Comparison of ENCODE assay signal across 12 cellular contexts in genomic region chr4:98284640-98285046, GRCh38. TPM values are rescaled to one million over a fixed set of nuclear protein-coding genes. Genes with fewer than 3 reads are reported as not detected.
A peak's percentile ranks its signal among the peaks of the same experiment; 100 is the strongest.
DNase-seq lines count a peak whose midpoint lies in the region; ATAC-seq, FAIRE-seq and TF ChIP-seq lines count a peak whose summit lies in the region.
"Had no signal": no experiment of that assay in that cellular context is flagged by ENCODE, and none has a peak within 500 bp of the region (broad histone marks: within the 10 kb centered on the region; RNA-seq: fewer than 3 reads in every experiment).

No MANE protein-coding gene starts in this region.

- H3K9me2 ChIP-seq in GM23338 (ENCODE audit: insufficient read depth) = no peaks in the 10 kb centered on the region

- H3K79me1 ChIP-seq in mesendoderm (ENCODE audit: low read length) = peaks cover 2% of the 10 kb centered on the region

- POLR2A ChIA-PET in K562 (lab: Yijun Ruan, JAX) = interaction anchor here (1.1 kb wide), 1 partner anchor 11 kb away, joined by 3 read pairs; no protein-coding TSS in a partner anchor

- no TSS peak for BruUV-seq in K562 (replicated peaks; lab: Mats Ljungman, UMichigan)

- H2AFZ ChIP-seq in GM23338 = no peak overlapping the region
- no peak overlapping the region for H2AFZ ChIP-seq in K562 (ENCODE audit: low read depth, low read length)

- H3K27ac Mint-ChIP-seq in GM23338 = peak overlapping the region; percentile 88

- no peaks in the 10 kb centered on the region for H3K27me3 Mint-ChIP-seq in GM23338 (ENCODE audit: insufficient read depth, low read depth, poor library complexity)
- H3K27me3 Mint-ChIP-seq: central memory CD8-positive, alpha-beta T cell had no signal

- intact Hi-C loops in K562 (cut with micrococcal nuclease) = no loop called here

- no peak overlapping the region for H3K4me3 ChIP-seq in GM23338
- peak overlapping the region; percentile 43 for H3K4me3 ChIP-seq in Jurkat, Clone E6-1 (ENCODE audit: low read length)
- no peak overlapping the region for H3K4me3 ChIP-seq in K562
- no peak overlapping the region for H3K4me3 ChIP-seq in mesendoderm (ENCODE audit: low read length)
- no peak overlapping the region for H3K4me3 ChIP-seq in tibial nerve
- H3K4me3 ChIP-seq: gastroesophageal sphincter had no signal

- H3K4ac ChIP-seq in mesendoderm (ENCODE audit: low read depth, low read length) = no peak overlapping the region

- peaks cover 23% of the 10 kb centered on the region; the same call in 2 of the 3 replicates for H3K4me1 Mint-ChIP-seq in GM23338

- 78% methylated on average over 3 of the region's 3 CpGs for WGBS in K562 (ENCODE audit: insufficient coverage, low coverage, missing lambda C conversion rate)
- WGBS in mesendoderm (ENCODE audit: extremely low coverage, insufficient coverage, low lambda C conversion rate) = no CpG with 5 or more reads among the region's 3 CpGs
- WGBS in tibial nerve, 2 donors = 63 to 76% methylated on average over 3 of the region's 3 CpGs

- no peaks in the 10 kb centered on the region for H3F3A ChIP-seq in GM23338 (replicated peaks; ENCODE audit: low read depth)

- no peak overlapping the region for H2BK5ac ChIP-seq in mesendoderm (ENCODE audit: low read length)

- FAIRE-seq in K562 (lab: Jason Lieb, UNC) = no peak
- FAIRE-seq: TTC549 had no signal

- H3K27ac ChIP-seq in GM23338 (ENCODE audit: low read depth) (0 out of 2 replicates have a peak overlapping the region, but pooled peaks have one; percentile 7), K562 (ENCODE audit: extremely low read depth, low read depth, low read length) (no peak overlapping the region), mesendoderm (ENCODE audit: low read depth, low read length) (no peak overlapping the region), tibial nerve (peak overlapping the region in 2 of 4 donors; percentile 36 to 37)
- H3K27ac ChIP-seq: gastroesophageal sphincter had no signal

- no peak overlapping the region for H2BK120ac ChIP-seq in mesendoderm (ENCODE audit: low read depth, low read length)

- H3K4me3 Mint-ChIP-seq in GM23338 = no peak overlapping the region
- H3K4me3 Mint-ChIP-seq: central memory CD8-positive, alpha-beta T cell had no signal

- H3K36me3 ChIP-seq in GM23338 (ENCODE audit: insufficient read depth) = no peaks in the 10 kb centered on the region
- no peaks in the 10 kb centered on the region for H3K36me3 ChIP-seq in K562 (ENCODE audit: control insufficient read depth, insufficient read depth, low read length)
- H3K36me3 ChIP-seq in mesendoderm (ENCODE audit: control insufficient read depth, insufficient read depth, low read length) = no peaks in the 10 kb centered on the region
- no peaks in the 10 kb centered on the region for H3K36me3 ChIP-seq in tibial nerve
- H3K36me3 ChIP-seq: gastroesophageal sphincter had no signal

- H4K8ac ChIP-seq in mesendoderm (ENCODE audit: low read depth, low read length) = no peak overlapping the region

- no peak overlapping the region for H3K56ac ChIP-seq in mesendoderm (ENCODE audit: low read length)

- no peaks in the 10 kb centered on the region for H3K9me1 ChIP-seq in K562 (ENCODE audit: control insufficient read depth, insufficient read depth, low read length)

- H2BK15ac ChIP-seq in mesendoderm (replicated peaks; ENCODE audit: low read depth) = no peak overlapping the region

- no peaks in the 10 kb centered on the region for H3K27me3 ChIP-seq in GM23338 (ENCODE audit: insufficient read depth)
- no peaks in the 10 kb centered on the region for H3K27me3 ChIP-seq in K562 (ENCODE audit: control insufficient read depth in 2 of 2, insufficient read depth in 2 of 2, low read length in 2 of 2)
- H3K27me3 ChIP-seq in mesendoderm (ENCODE audit: insufficient read depth, low read length, poor library complexity) = no peaks in the 10 kb centered on the region
- no peaks in the 10 kb centered on the region for H3K27me3 ChIP-seq in tibial nerve
- H3K27me3 ChIP-seq: gastroesophageal sphincter had no signal

- no peak for TF ChIP-seq EP300 in K562 (IDR thresholded peaks at IDR 0.05; ENCODE audit: low read length)
- no peak for TF ChIP-seq EP300 in tibial nerve (IDR thresholded peaks at IDR 0.05)

- TF ChIP-seq CTCF in GM23338 (conservative IDR thresholded peaks at IDR 0.05; ENCODE audit: low read depth in 2 of 2) = no peak
- no peak for TF ChIP-seq CTCF in K562 (IDR thresholded peaks at IDR 0.05 in 2 of 3, conservative IDR thresholded peaks at IDR 0.05 in 1 of 3; ENCODE audit: insufficient read depth in 2 of 3, low read depth in 1 of 3, low read length in 3 of 3)
- TF ChIP-seq CTCF in tibial nerve (IDR thresholded peaks at IDR 0.05) = no peak

- no peak overlapping the region for H3K9ac ChIP-seq in K562 (ENCODE audit: insufficient read depth in 1 of 2, low read depth in 2 of 2, low read length in 2 of 2)
- H3K9ac ChIP-seq in mesendoderm (ENCODE audit: low read length) = no peak overlapping the region

- no peak overlapping the region for H3K23ac ChIP-seq in mesendoderm (ENCODE audit: low read length)

- no peak for TF ChIP-seq RAD21 in K562 (CRISPR knock-in tag; conservative IDR thresholded peaks at IDR 0.05 in 1 of 2, IDR thresholded peaks at IDR 0.05 in 1 of 2)

- no peaks in the 10 kb centered on the region for H3K9me3 ChIP-seq in K562 (replicated peaks; ENCODE audit: control insufficient read depth, insufficient read depth, low read depth, low read length)
- peaks cover 0 to 4% (median 0%) of the 10 kb centered on the region in 4 donors for H3K9me3 ChIP-seq in tibial nerve
- H3K9me3 ChIP-seq: gastroesophageal sphincter had no signal

- peaks cover 16% of the 10 kb centered on the region; the same call in 2 of the 3 replicates for H3K36me3 Mint-ChIP-seq in GM23338 (ENCODE audit: low read depth)

- H2AK5ac ChIP-seq in mesendoderm (ENCODE audit: low read length) = no peak overlapping the region

- peak overlapping the region; percentile 13; the same call in 1 of the 2 replicates for H3K4me2 ChIP-seq in GM23338
- no peak overlapping the region for H3K4me2 ChIP-seq in K562 (ENCODE audit: insufficient read depth, low read length)
- no peak overlapping the region for H3K4me2 ChIP-seq in mesendoderm (ENCODE audit: low read length)

- H3K79me2 ChIP-seq in GM23338 (replicated peaks; ENCODE audit: insufficient read depth) (peaks cover 88% of the 10 kb centered on the region), K562 (ENCODE audit: control insufficient read depth, insufficient read depth, low read length) (peaks cover 43% of the 10 kb centered on the region), mesendoderm (ENCODE audit: control insufficient read depth, insufficient read depth, low read length) (peaks cover 4% of the 10 kb centered on the region)

- no peak for TF ChIP-seq POLR2A in K562 (conservative IDR thresholded peaks at IDR 0.05)
- TF ChIP-seq POLR2A in tibial nerve (IDR thresholded peaks at IDR 0.05) = no peak

- ATAC-seq in GM23338 = peak; percentile 99
- peak; percentile 54 for ATAC-seq in K562
- ATAC-seq in HG03442 (IDR thresholded peaks at IDR 0.05; ENCODE audit: unreplicated experiment) = no peak
- ATAC-seq: gastroesophageal sphincter had no signal

- H3K4me1 ChIP-seq in GM23338 (ENCODE audit: insufficient read depth) (peaks cover 8% of the 10 kb centered on the region; the same call in 1 of the 2 replicates), K562 (replicated peaks in 1 of 2; ENCODE audit: control insufficient read depth in 2 of 2, insufficient read depth in 2 of 2, low read length in 2 of 2) (no peaks in the 10 kb centered on the region), mesendoderm (ENCODE audit: control insufficient read depth, low read depth, low read length) (no peaks in the 10 kb centered on the region), tibial nerve (peaks cover 0 to 15% (median under 1%) of the 10 kb centered on the region in 4 donors)

- no peak overlapping the region for H3K18ac ChIP-seq in mesendoderm (ENCODE audit: low read length)

- no peaks in the 10 kb centered on the region for H4K20me1 ChIP-seq in GM23338 (replicated peaks; ENCODE audit: insufficient read depth)
- no peaks in the 10 kb centered on the region for H4K20me1 ChIP-seq in K562 (replicated peaks; ENCODE audit: control insufficient read depth, insufficient read depth, low read length)

- CTCF ChIA-PET in K562 (lab: Yijun Ruan, JAX; ENCODE audit: low intra/inter-chr PET ratio) = no interaction called here

- DNase-seq in GM23338 (ENCODE audit: low spot score) (peak; percentile 91), K562 (ENCODE audit: extremely low read depth in 1 of 4, low spot score in 3 of 4) (no peak), mesendoderm (peak; percentile 95), tibial nerve (ENCODE audit: low spot score in 2 of 2) (no peak), GDM1 (lab: John Stamatoyannopoulos, UW) (no peak), amniotic stem cell (lab: John Stamatoyannopoulos, UW) (no peak)
- peak; percentile 71 for DNase-seq in Jurkat, Clone E6-1 (ENCODE audit: low read depth, low spot score)
- DNase-seq: NCI-H1105 had no signal

- no peak overlapping the region for H4K5ac ChIP-seq in mesendoderm (ENCODE audit: low read length)

- in situ Hi-C loops in K562 (cut with MboI) = no loop called here

- peaks cover 8% of the 10 kb centered on the region; the same call in 1 of the 3 replicates for H3K9me3 Mint-ChIP-seq in GM23338
- H3K9me3 Mint-ChIP-seq: central memory CD8-positive, alpha-beta T cell had no signal

RNA-seq across cellular contexts. Expression of gene RAP1GDS1, which starts 23.5 kb away (rescaled TPM):
- total RNA-seq in GM23338 (2014; rRNA removed; shearing (Covaris generic)) = 26.8 and 32.4 TPM in 2 replicates
- polyA plus RNA-seq in GM23338 (2016; fragmentation: Nextera tagmentation; extraction: Ambion mirVana) (22.7 and 23.7 TPM in 2 replicates), K562 (2011; rRNA removed) (43.4 and 55.6 TPM in 2 replicates), K562 (2014; fragmentation: Illumina TruSeq; extraction: Trizol) (31.1 TPM in 2 replicates), K562 (2014; fragmentation: Nextera tagmentation; extraction: Ambion mirVana) (10 to 100 TPM; 27.2 to 28.2 TPM), K562 (2014; rRNA removed) (32.9 and 40.5 TPM in 2 replicates)
- polyA plus RNA-seq in Jurkat, Clone E6-1 (2012; ENCODE audit: insufficient read depth, insufficient read length) = 107 TPM
- total RNA-seq in K562 (2011; cell fraction: chromatin; rRNA removed; ENCODE audit: low replicate concordance) = 36.0 and 67.3 TPM in 2 replicates
- 18.2 and 23.0 TPM in 2 replicates for total RNA-seq in K562 (2011; cell fraction: nucleolus; rRNA removed)
- 28.0 and 47.9 TPM in 2 replicates for total RNA-seq in K562 (2011; cell fraction: nucleoplasm; rRNA removed)
- total RNA-seq in K562 (2014; rRNA removed) (22.7 and 30.1 TPM in 2 replicates), K562 (2014; rRNA removed; fragmentation: Illumina TruSeq; extraction: Trizol) (44.0 and 49.6 TPM in 2 replicates), K562 (2015; rRNA removed; fragmentation: Illumina TruSeq; extraction: Trizol) (26.8 and 31.5 TPM in 2 replicates), K562 (2021) (34.4 and 35.2 TPM in 2 replicates), tibial nerve (10 to 100 TPM; 40.5 to 61.4 (median 54.1) TPM)
- polyA plus RNA-seq in K562 (2011; cell fraction: cytosol; rRNA removed) = 16.8 and 24.6 TPM in 2 replicates
- polyA plus RNA-seq in K562 (2011; cell fraction: nucleus; rRNA removed) = 25.0 and 38.2 TPM in 2 replicates
- 27.1 and 28.9 TPM in 2 replicates for polyA plus RNA-seq in K562 (2012)
- polyA minus RNA-seq in K562 (2011; rRNA and poly(A)+ RNA removed) = 65.7 and 69.3 TPM in 2 replicates
- polyA minus RNA-seq in K562 (2011; cell fraction: cytosol; rRNA and poly(A)+ RNA removed) = 20.5 and 24.0 TPM in 2 replicates
- 33.1 and 51.1 TPM in 2 replicates for polyA minus RNA-seq in K562 (2011; cell fraction: nucleus; rRNA and poly(A)+ RNA removed)
- polyA plus RNA-seq in mesendoderm (2013, experiment 1 of 2) = 15.6 TPM
- polyA plus RNA-seq in mesendoderm (2013, experiment 2 of 2) = 16.7 TPM

Comparison
In these comparisons a context has a peak if more than half of its experiments do, and no peak if none do; other contexts are left out.
1. DNase-seq: peak in GM23338 (single experiment), Jurkat, Clone E6-1 (single experiment) and mesendoderm (single experiment); none in K562 (0 of 4), tibial nerve (0 of 2), GDM1 (single experiment) and amniotic stem cell (single experiment).